In the genomic region with DNA sequence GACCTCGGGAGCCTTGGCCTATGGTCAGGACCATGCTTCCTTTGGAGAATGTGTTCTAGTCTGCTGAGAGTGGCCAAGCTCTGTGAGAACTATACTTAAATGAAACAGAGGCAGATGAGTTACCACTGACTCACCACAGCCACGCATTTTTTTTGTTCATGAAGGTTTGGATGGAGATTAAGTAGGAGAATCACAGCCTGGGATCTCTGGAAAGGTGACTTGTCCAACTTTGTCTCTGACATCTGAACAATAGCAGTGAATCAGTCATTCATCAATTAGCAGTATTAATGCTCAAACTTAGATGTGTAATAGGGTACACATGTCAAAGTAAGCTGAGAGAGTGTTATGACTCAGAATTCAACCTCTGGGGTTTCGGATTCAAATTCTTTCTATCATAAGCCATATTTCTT, we compare ENCODE assay signal across 13 cellular contexts.
A peak's percentile ranks its signal among the peaks of the same experiment; 100 is the strongest.
DNase-seq lines count a peak whose midpoint lies in the region; ATAC-seq and TF ChIP-seq lines count a peak whose summit lies in the region.
"Had no signal": no experiment of that assay in that cellular context is flagged by ENCODE, and none has a peak within 500 bp of the region (broad histone marks: within the 10 kb centered on the region; RNA-seq: fewer than 3 reads in every experiment).

No MANE protein-coding gene starts in this region.

- DNase-seq in AG08395 (ENCODE audit: low spot score), result peak; percentile 63
- DNase-seq in astrocyte of the spinal cord (ENCODE audit: low read depth, low spot score), result peak; percentile 87
- DNase-seq in iris pigment epithelial cell (ENCODE audit: low read depth), result peak; percentile 85
- no peak for DNase-seq in iPS-NIHi7 (ENCODE audit: extremely low spot score)
- no peak for DNase-seq in GM13976 (ENCODE audit: low spot score)
- DNase-seq in RPMI8226, result no peak
- no peak for DNase-seq in stimulated activated CD4-positive, alpha-beta T cell treated with anti-CD3 and anti-CD28 coated beads, Interleukin-15, amount 100 ng/mL, for 24 hours
- DNase-seq: activated T-cell treated with anti-CD3 and anti-CD28 coated beads, Interleukin-2, amount 50 U/mL, for 72 hours; NCI-H2171 treated with DMSO at 0.1 percent for 48 hours; stimulated activated CD8-positive, alpha-beta memory T cell treated with anti-CD3 and anti-CD28 coated beads, Interleukin-4, amount 100 ng/mL, for 48 hours; T-helper 1 cell; trophoblast cell had no signal

- no peak overlapping the region for H3K4me3 ChIP-seq in astrocyte of the spinal cord (ENCODE audit: low read depth, low read length)

- in situ Hi-C loops in astrocyte of the spinal cord (cut with HindIII; ENCODE audit: low sequenced_read_pairs), result no loop called here
- in situ Hi-C loops in GM13976 (cut with MboI; ENCODE audit: low sequenced_read_pairs, unreplicated experiment), result no loop called here

- peak; percentile 37 for ATAC-seq in HG03520 (IDR thresholded peaks at IDR 0.05; ENCODE audit: unreplicated experiment)
- ATAC-seq: activated T-cell treated with anti-CD3 and anti-CD28 coated beads, Interleukin-2, amount 50 U/mL, for 72 hours had no signal

- no peak for TF ChIP-seq CTCF in astrocyte of the spinal cord (IDR thresholded peaks at IDR 0.05; ENCODE audit: low read depth, low read length)
- TF ChIP-seq CTCF in GM13976 (IDR thresholded peaks at IDR 0.05; ENCODE audit: borderline replicate concordance, control extremely low read depth, extremely low read depth, insufficient read depth, missing control alignments), result no peak

Comparison
In these comparisons a context has a peak if more than half of its experiments do, and no peak if none do; other contexts are left out.
1. DNase-seq: peak in AG08395 (single experiment), astrocyte of the spinal cord (single experiment) and iris pigment epithelial cell (single experiment); none in iPS-NIHi7 (single experiment), GM13976 (single experiment), RPMI8226 (single experiment) and stimulated activated CD4-positive, alpha-beta T cell treated with anti-CD3 and anti-CD28 coated beads, Interleukin-15, amount 100 ng/mL, for 24 hours (single experiment).